In genomic region chr4:174378951-174379350, GRCh38 we compare ENCODE assay signal across 34 cellular contexts.
"Had no signal": no experiment of that assay in that cellular context is flagged by ENCODE, and none has a peak within 500 bp of the region (broad histone marks: within the 10 kb centered on the region; RNA-seq: fewer than 3 reads in every experiment).

No MANE protein-coding gene starts in this region.

- H3K27me3 ChIP-seq: MG63 had no signal

- H3K9me3 ChIP-seq: MG63 had no signal

- DNase-seq: Karpas-422, Kasumi-1, MG63, MM.1S, MV-4-11, NCI-H1048, NCI-H1092, NCI-H1092 treated with DMSO at 0.1 percent for 48 hours, NCI-H1105, NCI-H1105 treated with DMSO at 0.1 percent for 48 hours, NCI-H1417, NCI-H1417 treated with DMSO at 0.1 percent for 48 hours, NCI-H1436, NCI-H1436 treated with DMSO at 0.1 percent for 48 hours, NCI-H146, NCI-H1694, NCI-H1694 treated with DMSO at 0.1 percent for 48 hours, NCI-H187, NCI-H187 treated with DMSO at 0.1 percent for 48 hours, NCI-H1930, NCI-H2029, NCI-H2029 treated with DMSO at 0.1 percent for 48 hours, NCI-H2081, NCI-H2081 treated with DMSO at 0.1 percent for 48 hours, NCI-H2107, NCI-H2171, NCI-H2171 treated with DMSO at 0.1 percent for 48 hours, NCI-H2227 treated with DMSO at 0.1 percent for 48 hours, NCI-H226, NCI-H345, NCI-H446, NCI-H446 treated with DMSO at 0.1 percent for 48 hours, NCI-H510A had no signal

- H3K4me3 ChIP-seq: MG63 had no signal

- H3K36me3 ChIP-seq: MG63 had no signal

- H3K9ac ChIP-seq: KMS-11 had no signal

- H3K27ac ChIP-seq: KMS-11 had no signal
